ENCODE assay signal across 10 cellular contexts in genomic region chr9:34869390-34869789, GRCh38.
DNase-seq lines count a peak whose midpoint lies in the region; ATAC-seq and TF ChIP-seq lines count a peak whose summit lies in the region.
"Had no signal": no experiment of that assay in that cellular context is flagged by ENCODE, and none has a peak within 500 bp of the region (broad histone marks: within the 10 kb centered on the region; RNA-seq: fewer than 3 reads in every experiment).

No MANE protein-coding gene starts in this region.

- peak; percentile 4 for DNase-seq in NCI-H2107 treated with DMSO at 0.1 percent for 48 hours (lab: John Stamatoyannopoulos, UW; ENCODE audit: unreplicated experiment)
- no peak for DNase-seq in NCI-H2107 (lab: John Stamatoyannopoulos, UW)
- peak; percentile 63 to 70 for DNase-seq in Kasumi-1 (lab: John Stamatoyannopoulos, UW)
- DNase-seq in neural crest cell (ENCODE audit: low read depth, low spot score): no peak
- no peak for DNase-seq in stimulated activated naive CD8-positive, alpha-beta T cell treated with anti-CD3 and anti-CD28 coated beads, Interleukin-15, amount 100 ng/mL, for 72 hours
- DNase-seq: activated CD4-positive, alpha-beta T cell treated with anti-CD3 and anti-CD28 coated beads for 48 hours had no signal

- no peak overlapping the region for H3K4me3 Mint-ChIP-seq in brain
- H3K4me3 Mint-ChIP-seq in neural crest cell: no peak overlapping the region
- no peak overlapping the region for H3K4me3 Mint-ChIP-seq in stimulated activated naive CD8-positive, alpha-beta T cell treated with anti-CD3 and anti-CD28 coated beads, Interleukin-15, amount 100 ng/mL, for 72 hours
- H3K4me3 Mint-ChIP-seq: B cell had no signal

- H3K27ac Mint-ChIP-seq in brain: no peak overlapping the region
- H3K27ac Mint-ChIP-seq in neural crest cell (ENCODE audit: unreplicated experiment): no peak overlapping the region
- no peak overlapping the region for H3K27ac Mint-ChIP-seq in stimulated activated naive CD8-positive, alpha-beta T cell treated with anti-CD3 and anti-CD28 coated beads, Interleukin-15, amount 100 ng/mL, for 72 hours
- H3K27ac Mint-ChIP-seq: B cell had no signal

- H3K27me3 Mint-ChIP-seq in brain (peaks cover 8% of the 10 kb centered on the region), neural crest cell (ENCODE audit: low read depth) (peaks cover 63% of the 10 kb centered on the region)
- peaks cover 18% of the 10 kb centered on the region for H3K27me3 Mint-ChIP-seq in stimulated activated naive CD8-positive, alpha-beta T cell treated with anti-CD3 and anti-CD28 coated beads, Interleukin-15, amount 100 ng/mL, for 72 hours

- no peaks in the 10 kb centered on the region for H3K4me1 Mint-ChIP-seq in brain
- H3K4me1 Mint-ChIP-seq in neural crest cell: no peaks in the 10 kb centered on the region
- H3K4me1 Mint-ChIP-seq in stimulated activated naive CD8-positive, alpha-beta T cell treated with anti-CD3 and anti-CD28 coated beads, Interleukin-15, amount 100 ng/mL, for 72 hours: no peaks in the 10 kb centered on the region
- H3K4me1 Mint-ChIP-seq: B cell had no signal

- ATAC-seq in stimulated activated naive CD8-positive, alpha-beta T cell treated with anti-CD3 and anti-CD28 coated beads, Interleukin-15, amount 100 ng/mL, for 72 hours: no peak
- ATAC-seq in GM18519 (IDR thresholded peaks at IDR 0.05; ENCODE audit: low FRiP score, unreplicated experiment): no peak
- no peak for ATAC-seq in HG03354 (IDR thresholded peaks at IDR 0.05; ENCODE audit: poor library complexity, severe bottlenecking, unreplicated experiment)

- H3K36me3 Mint-ChIP-seq in brain (no peaks in the 10 kb centered on the region), neural crest cell (ENCODE audit: low read depth) (no peaks in the 10 kb centered on the region)

- peaks cover 0 to 7% (median 3%) of the 10 kb centered on the region in 5 experiments for H3K9me3 Mint-ChIP-seq in brain
- peaks cover 1% of the 10 kb centered on the region for H3K9me3 Mint-ChIP-seq in neural crest cell
- peaks cover under 1% of the 10 kb centered on the region in 2 donors for H3K9me3 Mint-ChIP-seq in stimulated activated naive CD8-positive, alpha-beta T cell treated with anti-CD3 and anti-CD28 coated beads, Interleukin-15, amount 100 ng/mL, for 72 hours

- TF ChIP-seq CTCF in brain (conservative IDR thresholded peaks at IDR 0.05) (peak; percentile 16 to 41), neural crest cell (conservative IDR thresholded peaks at IDR 0.05) (peak; percentile 40)

Comparison
In these comparisons a context has a peak if more than half of its experiments do, and no peak if none do; other contexts are left out.
1. DNase-seq: peak in NCI-H2107 treated with DMSO at 0.1 percent for 48 hours (single experiment) and Kasumi-1 (2 of 2); none in NCI-H2107 (single experiment), neural crest cell (single experiment) and stimulated activated naive CD8-positive, alpha-beta T cell treated with anti-CD3 and anti-CD28 coated beads, Interleukin-15, amount 100 ng/mL, for 72 hours (0 of 2).